ENCODE assay signal across 1 cellular context in the genomic region with DNA sequence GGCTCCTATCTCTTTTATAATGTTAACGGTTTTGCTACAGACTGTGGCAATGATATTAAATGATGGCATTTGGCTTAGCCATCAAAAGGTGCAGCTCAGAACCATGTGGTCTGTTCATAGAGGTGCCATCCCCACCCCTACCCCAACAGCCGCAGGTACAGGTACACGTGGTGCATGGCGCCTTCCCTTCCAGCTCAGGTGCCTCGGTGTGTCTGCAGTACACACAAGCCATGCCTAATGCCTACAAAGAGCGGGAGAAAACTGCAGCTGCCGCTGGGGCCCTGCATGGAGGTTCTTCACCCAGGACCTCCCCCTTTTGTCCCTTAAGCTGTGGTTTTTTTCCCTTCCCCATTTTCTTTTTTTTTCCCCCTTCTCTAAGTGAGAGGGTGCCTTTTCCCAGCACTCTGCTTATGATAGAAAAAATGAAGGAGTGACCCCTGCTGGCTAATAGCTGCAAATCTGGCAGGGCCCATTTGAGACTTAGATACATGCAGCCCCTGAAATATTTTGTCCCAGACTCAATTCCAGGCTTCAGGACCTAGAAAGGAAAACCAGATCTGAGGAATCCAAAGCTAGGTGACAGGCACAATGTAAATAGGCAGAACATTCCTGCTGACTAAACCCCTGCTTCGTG.
TF ChIP-seq lines count a peak whose summit lies in the region.

No MANE protein-coding gene starts in this region.

TF ChIP-seq in HCT116, 20 proteins besides CTCF, POLR2A, EP300 and RAD21 (continued from another document):
- no peak for TF ChIP-seq REST (IDR thresholded peaks at IDR 0.05; ENCODE audit: low read depth)
- TF ChIP-seq ELF1 (IDR thresholded peaks at IDR 0.05; ENCODE audit: borderline replicate concordance, low read depth), result no peak
- TF ChIP-seq CEBPB (IDR thresholded peaks at IDR 0.05; ENCODE audit: low read depth), result no peak
- no peak for TF ChIP-seq JUND (IDR thresholded peaks at IDR 0.05)
